In genomic region chr21:45632897-45633260, GRCh38 we compare ENCODE assay signal across 13 cellular contexts.
"Had no signal": no experiment of that assay in that cellular context is flagged by ENCODE, and none has a peak within 500 bp of the region (broad histone marks: within the 10 kb centered on the region; RNA-seq: fewer than 3 reads in every experiment).

No MANE protein-coding gene starts in this region.

- H3K4me1 ChIP-seq: body of pancreas, prostate gland, transverse colon had no signal

- H3K36me3 ChIP-seq: neutrophil, prostate gland, spleen, transverse colon had no signal

- H3K27ac Mint-ChIP-seq: activated CD4-positive, alpha-beta memory T cell treated with anti-CD3 and anti-CD28 coated beads for 36 hours; dendritic cell treated with granulocyte-macrophage colony-stimulating factor and Interleukin-4, amounts not matched to agents 40 ng/mL and 50 ng/mL, for 4 days; stimulated activated naive B cell treated with anti-CD40 and anti-IgM and Interleukin-4, amounts not matched to agents 10 μg/mL and 1 μg/mL and 100 μg/mL, for 72 hours had no signal

- H3K27ac ChIP-seq: body of pancreas, neutrophil, prostate gland, transverse colon had no signal

- H3K4me3 ChIP-seq: body of pancreas, prostate gland, spleen, transverse colon had no signal

- DNase-seq: activated CD4-positive, alpha-beta memory T cell treated with anti-CD3 and anti-CD28 coated beads for 36 hours; activated naive CD4-positive, alpha-beta T cell treated with anti-CD3 and anti-CD28 coated beads, Interleukin-2, amount 50 U/mL, for 16 hours; body of pancreas; erythroblast; spleen; stimulated activated CD4-positive, alpha-beta T cell treated with anti-CD3 and anti-CD28 coated beads, Interleukin-1b, Interleukin-23, amount 100 ng/mL, for 48 hours; stimulated activated naive B cell treated with anti-CD40 and anti-IgM and Interleukin-4, amounts not matched to agents 10 μg/mL and 1 μg/mL and 100 μg/mL, for 72 hours; T-helper 9 cell; transverse colon had no signal

- H3K9me3 Mint-ChIP-seq: activated CD4-positive, alpha-beta memory T cell treated with anti-CD3 and anti-CD28 coated beads for 36 hours; dendritic cell treated with granulocyte-macrophage colony-stimulating factor and Interleukin-4, amounts not matched to agents 40 ng/mL and 50 ng/mL, for 4 days; stimulated activated naive B cell treated with anti-CD40 and anti-IgM and Interleukin-4, amounts not matched to agents 10 μg/mL and 1 μg/mL and 100 μg/mL, for 72 hours had no signal

- H3K9me3 ChIP-seq: body of pancreas, neutrophil, prostate gland, spleen, transverse colon had no signal

- H3K4me3 Mint-ChIP-seq: activated CD4-positive, alpha-beta memory T cell treated with anti-CD3 and anti-CD28 coated beads for 36 hours; dendritic cell treated with granulocyte-macrophage colony-stimulating factor and Interleukin-4, amounts not matched to agents 40 ng/mL and 50 ng/mL, for 4 days; stimulated activated naive B cell treated with anti-CD40 and anti-IgM and Interleukin-4, amounts not matched to agents 10 μg/mL and 1 μg/mL and 100 μg/mL, for 72 hours had no signal

- H3K27me3 ChIP-seq: body of pancreas, neutrophil, spleen, transverse colon had no signal

- ATAC-seq: body of pancreas, sciatic nerve had no signal
